Comparison of ENCODE assay signal across 22 cellular contexts in genomic region chr10:15252396-15252795, GRCh38.
"Had no signal": no experiment of that assay in that cellular context is flagged by ENCODE, and none has a peak within 500 bp of the region (broad histone marks: within the 10 kb centered on the region; RNA-seq: fewer than 3 reads in every experiment).

No MANE protein-coding gene starts in this region.

- H3K27ac Mint-ChIP-seq: immature natural killer cell had no signal

- H3K36me3 Mint-ChIP-seq: immature natural killer cell had no signal

- H3K4me1 ChIP-seq: foreskin keratinocyte, gastroesophageal sphincter, thyroid gland, vagina had no signal

- H3K4me3 ChIP-seq: esophagus muscularis mucosa, gastroesophageal sphincter, heart right ventricle, pancreas, smooth muscle cell, thyroid gland, vagina had no signal

- H3K27ac ChIP-seq: esophagus muscularis mucosa, foreskin keratinocyte, gastroesophageal sphincter, heart right ventricle, neutrophil, pancreas, thyroid gland, vagina had no signal

- H3K27me3 Mint-ChIP-seq: naive thymus-derived CD8-positive, alpha-beta T cell; stimulated activated naive CD8-positive, alpha-beta T cell treated with anti-CD3 and anti-CD28 coated beads, Interleukin-15, amount 100 ng/mL, for 72 hours had no signal

- H3K36me3 ChIP-seq: neutrophil, pancreas, thyroid gland, vagina had no signal

- H3K27me3 ChIP-seq: esophagus muscularis mucosa, foreskin keratinocyte, gastroesophageal sphincter, heart right ventricle, pancreas, thyroid gland, vagina had no signal

- DNase-seq: effector CD8-positive, alpha-beta T cell; foreskin keratinocyte; heart right ventricle; hippocampal formation; immature natural killer cell; islet precursor cell; kidney glomerular epithelial cell; mesendoderm; naive thymus-derived CD8-positive, alpha-beta T cell; pancreas; stimulated activated CD4-positive, alpha-beta T cell treated with anti-CD3 and anti-CD28 coated beads, Interleukin-12 subunit alpha, Interleukin-12 subunit beta, amount 100 ng/mL, for 4 hours; stimulated activated CD4-positive, alpha-beta T cell treated with anti-CD3 and anti-CD28 coated beads, Interleukin-1b, Interleukin-23, amount 100 ng/mL, for 48 hours; stimulated activated CD4-positive, alpha-beta T cell treated with anti-CD3 and anti-CD28 coated beads, Interleukin-4, amount 100 ng/mL, for 1 hour; stimulated activated CD8-positive, alpha-beta memory T cell treated with anti-CD3 and anti-CD28 coated beads, Interleukin-4, amount 100 ng/mL, for 48 hours; stimulated activated naive CD8-positive, alpha-beta T cell treated with anti-CD3 and anti-CD28 coated beads, Interleukin-15, amount 100 ng/mL, for 72 hours; thyroid gland; trophoblast cell had no signal

- H3K9me3 Mint-ChIP-seq: immature natural killer cell; stimulated activated naive CD8-positive, alpha-beta T cell treated with anti-CD3 and anti-CD28 coated beads, Interleukin-15, amount 100 ng/mL, for 72 hours had no signal

- H3K9me3 ChIP-seq: esophagus muscularis mucosa, gastroesophageal sphincter, heart right ventricle, neutrophil, pancreas, thyroid gland, vagina had no signal

- H3K4me2 ChIP-seq: smooth muscle cell had no signal
